In genomic region chr2:108594132-108594981, GRCh38 we compare ENCODE assay signal across 1 cellular context.
TF ChIP-seq lines count a peak whose summit lies in the region.

No MANE protein-coding gene starts in this region.

TF ChIP-seq in GM12878, 131 proteins besides CTCF, POLR2A, EP300 and RAD21 (continued from another document):
- TF ChIP-seq ZBTB40 (IDR thresholded peaks at IDR 0.05; ENCODE audit: borderline replicate concordance) (no peak), STAT3 (IDR thresholded peaks at IDR 0.05; ENCODE audit: low read depth, low read length) (peak; percentile 66; the same call in 1 of the 2 replicates), MTA3 (IDR thresholded peaks at IDR 0.05; ENCODE audit: borderline replicate concordance, low read length) (peak; percentile 87; the same call in 1 of the 2 replicates), NFXL1 (IDR thresholded peaks at IDR 0.05; ENCODE audit: borderline replicate concordance) (no peak), MAX (IDR thresholded peaks at IDR 0.05; ENCODE audit: low read depth, low read length) (no peak), RCOR1 (conservative IDR thresholded peaks at IDR 0.05; ENCODE audit: low read depth, low read length) (peak; percentile 91; the same call in 1 of the 2 replicates), CHD2 (IDR thresholded peaks at IDR 0.05; ENCODE audit: borderline replicate concordance, low read depth, low read length) (peak; percentile 61; the same call in 1 of the 2 replicates), EZH2 (IDR thresholded peaks at IDR 0.05; ENCODE audit: borderline replicate concordance, control insufficient read depth, low read depth, low read length) (peak; percentile 73; the same call in 1 of the 2 replicates), RUNX3 (IDR thresholded peaks at IDR 0.05; ENCODE audit: low read length) (peak; percentile 100), RFX5 (IDR thresholded peaks at IDR 0.05; ENCODE audit: low read depth, low read length) (no peak), HSF1 (IDR thresholded peaks at IDR 0.05; ENCODE audit: low read depth, low read length) (no peak), NKRF (conservative IDR thresholded peaks at IDR 0.05) (0 out of 2 replicates have a peak, but pooled peaks have one; percentile 41), WRNIP1 (IDR thresholded peaks at IDR 0.05; ENCODE audit: borderline replicate concordance, low read depth, low read length) (no peak), BHLHE40 (IDR thresholded peaks at IDR 0.05; ENCODE audit: borderline replicate concordance in 1 of 2, low read depth in 2 of 2, low read length in 1 of 2) (peak; percentile 63 to 68), KLF5 (IDR thresholded peaks at IDR 0.05; ENCODE audit: partially characterized antibody) (no peak), ZSCAN29 (IDR thresholded peaks at IDR 0.05) (no peak), SREBF1 (IDR thresholded peaks at IDR 0.05; ENCODE audit: low read length) (no peak), NFIC (IDR thresholded peaks at IDR 0.05; ENCODE audit: low read depth, low read length) (peak; percentile 96), NRF1 (conservative IDR thresholded peaks at IDR 0.05; ENCODE audit: low read depth, low read length) (no peak), STAT1 (conservative IDR thresholded peaks at IDR 0.05) (no peak), CREM (IDR thresholded peaks at IDR 0.05; ENCODE audit: low read depth) (peak; percentile 89), TCF3 (IDR thresholded peaks at IDR 0.05; ENCODE audit: borderline replicate concordance, insufficient read depth, low read depth, low read length) (peak; percentile 66; the same call in 1 of the 2 replicates), PML (IDR thresholded peaks at IDR 0.05; ENCODE audit: low read length) (0 out of 2 replicates have a peak, but pooled peaks have one; percentile 39), NR2F1 (conservative IDR thresholded peaks at IDR 0.05) (peak; percentile 43)
- TF ChIP-seq, protein P1, sequence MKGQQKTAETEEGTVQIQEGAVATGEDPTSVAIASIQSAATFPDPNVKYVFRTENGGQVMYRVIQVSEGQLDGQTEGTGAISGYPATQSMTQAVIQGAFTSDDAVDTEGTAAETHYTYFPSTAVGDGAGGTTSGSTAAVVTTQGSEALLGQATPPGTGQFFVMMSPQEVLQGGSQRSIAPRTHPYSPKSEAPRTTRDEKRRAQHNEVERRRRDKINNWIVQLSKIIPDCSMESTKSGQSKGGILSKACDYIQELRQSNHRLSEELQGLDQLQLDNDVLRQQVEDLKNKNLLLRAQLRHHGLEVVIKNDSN (IDR thresholded peaks at IDR 0.05; ENCODE audit: borderline replicate concordance, extremely low read length, insufficient read depth, low read depth, low read length) = no peak
- TF ChIP-seq, protein P2, sequence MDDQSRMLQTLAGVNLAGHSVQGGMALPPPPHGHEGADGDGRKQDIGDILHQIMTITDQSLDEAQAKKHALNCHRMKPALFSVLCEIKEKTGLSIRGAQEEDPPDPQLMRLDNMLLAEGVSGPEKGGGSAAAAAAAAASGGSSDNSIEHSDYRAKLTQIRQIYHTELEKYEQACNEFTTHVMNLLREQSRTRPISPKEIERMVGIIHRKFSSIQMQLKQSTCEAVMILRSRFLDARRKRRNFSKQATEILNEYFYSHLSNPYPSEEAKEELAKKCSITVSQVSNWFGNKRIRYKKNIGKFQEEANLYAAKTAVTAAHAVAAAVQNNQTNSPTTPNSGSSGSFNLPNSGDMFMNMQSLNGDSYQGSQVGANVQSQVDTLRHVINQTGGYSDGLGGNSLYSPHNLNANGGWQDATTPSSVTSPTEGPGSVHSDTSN (IDR thresholded peaks at IDR 0.05; ENCODE audit: insufficient replicate concordance, low read depth, low read length) = no peak
- TF ChIP-seq, protein P3, sequence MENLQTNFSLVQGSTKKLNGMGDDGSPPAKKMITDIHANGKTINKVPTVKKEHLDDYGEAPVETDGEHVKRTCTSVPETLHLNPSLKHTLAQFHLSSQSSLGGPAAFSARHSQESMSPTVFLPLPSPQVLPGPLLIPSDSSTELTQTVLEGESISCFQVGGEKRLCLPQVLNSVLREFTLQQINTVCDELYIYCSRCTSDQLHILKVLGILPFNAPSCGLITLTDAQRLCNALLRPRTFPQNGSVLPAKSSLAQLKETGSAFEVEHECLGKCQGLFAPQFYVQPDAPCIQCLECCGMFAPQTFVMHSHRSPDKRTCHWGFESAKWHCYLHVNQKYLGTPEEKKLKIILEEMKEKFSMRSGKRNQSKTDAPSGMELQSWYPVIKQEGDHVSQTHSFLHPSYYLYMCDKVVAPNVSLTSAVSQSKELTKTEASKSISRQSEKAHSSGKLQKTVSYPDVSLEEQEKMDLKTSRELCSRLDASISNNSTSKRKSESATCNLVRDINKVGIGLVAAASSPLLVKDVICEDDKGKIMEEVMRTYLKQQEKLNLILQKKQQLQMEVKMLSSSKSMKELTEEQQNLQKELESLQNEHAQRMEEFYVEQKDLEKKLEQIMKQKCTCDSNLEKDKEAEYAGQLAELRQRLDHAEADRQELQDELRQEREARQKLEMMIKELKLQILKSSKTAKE (IDR thresholded peaks at IDR 0.05; ENCODE audit: low read depth, poor library complexity, severe bottlenecking) = peak; percentile 96
- TF ChIP-seq, protein P4, sequence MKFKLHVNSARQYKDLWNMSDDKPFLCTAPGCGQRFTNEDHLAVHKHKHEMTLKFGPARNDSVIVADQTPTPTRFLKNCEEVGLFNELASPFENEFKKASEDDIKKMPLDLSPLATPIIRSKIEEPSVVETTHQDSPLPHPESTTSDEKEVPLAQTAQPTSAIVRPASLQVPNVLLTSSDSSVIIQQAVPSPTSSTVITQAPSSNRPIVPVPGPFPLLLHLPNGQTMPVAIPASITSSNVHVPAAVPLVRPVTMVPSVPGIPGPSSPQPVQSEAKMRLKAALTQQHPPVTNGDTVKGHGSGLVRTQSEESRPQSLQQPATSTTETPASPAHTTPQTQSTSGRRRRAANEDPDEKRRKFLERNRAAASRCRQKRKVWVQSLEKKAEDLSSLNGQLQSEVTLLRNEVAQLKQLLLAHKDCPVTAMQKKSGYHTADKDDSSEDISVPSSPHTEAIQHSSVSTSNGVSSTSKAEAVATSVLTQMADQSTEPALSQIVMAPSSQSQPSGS (IDR thresholded peaks at IDR 0.05; ENCODE audit: low read length) = peak; percentile 86
TF ChIP-seq in GM12878: peak in this region for 59.
